ENCODE assay signal across 8 cellular contexts in genomic region chr2:111883661-111884591, GRCh38. TPM values are rescaled to one million over a fixed set of nuclear protein-coding genes. Genes with fewer than 3 reads are reported as not detected.
DNase-seq lines count a peak whose midpoint lies in the region; ATAC-seq and TF ChIP-seq lines count a peak whose summit lies in the region.

Gene ANAPC1, minus strand, starts transcription at chr2:111884193. Its CDS starts 3,368 bp downstream, at chr2:111880825.

- peak; percentile 25 for DNase-seq in AG09319 (ENCODE audit: extremely low read depth, low read depth)
- peak; percentile 89 for DNase-seq in NCI-H345 (lab: John Stamatoyannopoulos, UW)
- peak; percentile 89 for DNase-seq in cerebellar cortex (ENCODE audit: low spot score)
- DNase-seq in kidney epithelial cell (ENCODE audit: low read depth): no peak
- peak; percentile 92 for DNase-seq in stimulated activated CD4-positive, alpha-beta T cell treated with anti-CD3 and anti-CD28 coated beads, Interleukin-15, amount 100 ng/mL, for 24 hours

- TF ChIP-seq CTCF in AG09319 (IDR thresholded peaks at IDR 0.05; ENCODE audit: low read depth, low read length): no peak
- TF ChIP-seq CTCF in kidney epithelial cell (IDR thresholded peaks at IDR 0.05; ENCODE audit: insufficient read depth, low read length, poor library complexity, severe bottlenecking): no peak

- H3K27me3 ChIP-seq in kidney epithelial cell (ENCODE audit: control insufficient read depth, insufficient read depth, low read length): no peaks in the 10 kb centered on the region

- no peaks in the 10 kb centered on the region for H3K36me3 ChIP-seq in kidney epithelial cell (ENCODE audit: control insufficient read depth, insufficient read depth, low read length)

- H3K4me3 ChIP-seq in kidney epithelial cell (ENCODE audit: low read depth, low read length): peak within 1 kb of the TSS; percentile 96

- peak; percentile 83 for ATAC-seq in GM18909 (IDR thresholded peaks at IDR 0.05; ENCODE audit: poor library complexity, unreplicated experiment)
- ATAC-seq in HG03139 (IDR thresholded peaks at IDR 0.05; ENCODE audit: unreplicated experiment): peak; percentile 74
- ATAC-seq in activated CD4-positive, CD25-positive, alpha-beta regulatory T cell treated with anti-CD3 and anti-CD28 coated beads, Interleukin-2, amount 50 U/mL, for 24 hours: peak; percentile 91 to 94

RNA-seq across cellular contexts. Expression of gene ANAPC1, which starts in this region (rescaled TPM):
- total RNA-seq in kidney epithelial cell: 46.3 and 47.6 TPM in 2 replicates
